Comparison of ENCODE assay signal across 14 cellular contexts in the genomic region with DNA sequence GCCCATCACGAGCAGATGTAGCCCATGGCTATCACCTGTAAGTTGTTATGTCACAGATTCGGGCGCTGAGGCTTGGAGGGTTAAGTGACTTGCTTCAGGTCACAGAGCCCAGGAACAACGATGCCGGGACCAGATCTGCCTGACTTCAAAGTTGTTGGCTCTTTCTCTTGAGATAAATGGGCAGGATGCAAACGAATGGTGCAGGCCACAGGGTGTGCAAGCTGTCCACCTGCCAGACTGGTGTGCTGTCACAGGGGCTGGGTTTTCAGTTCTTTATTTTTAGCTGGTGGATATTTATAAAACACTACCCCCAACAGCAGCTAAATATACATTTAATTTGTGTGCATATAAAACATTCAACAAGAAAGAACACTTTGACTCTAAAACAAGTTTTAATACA. TPM values are rescaled to one million over a fixed set of nuclear protein-coding genes. Genes with fewer than 3 reads are reported as not detected.
DNase-seq lines count a peak whose midpoint lies in the region; ATAC-seq and TF ChIP-seq lines count a peak whose summit lies in the region.
"Had no signal": no experiment of that assay in that cellular context is flagged by ENCODE, and none has a peak within 500 bp of the region (broad histone marks: within the 10 kb centered on the region; RNA-seq: fewer than 3 reads in every experiment).

No MANE protein-coding gene starts in this region.

- peak overlapping the region; percentile 72 for H3K4me3 Mint-ChIP-seq in central memory CD8-positive, alpha-beta T cell

- no peak for TF ChIP-seq CTCF in transverse colon (IDR thresholded peaks at IDR 0.05)

- 13 to 73% methylated on average over 1 to 6 of the region's 6 CpGs for WGBS in transverse colon (ENCODE audit: low coverage in 1 of 2), 2 donors

- no peak for TF ChIP-seq EP300 in transverse colon (IDR thresholded peaks at IDR 0.05; ENCODE audit: low read depth)

- intact Hi-C loops in left ventricle myocardium superior (cut with micrococcal nuclease) (no loop called here), cardiac septum (cut with DNase I) (no loop called here), transverse colon (cut with DNase I; ENCODE audit: low total_unique reads) (no loop called here)

- no peak overlapping the region for H3K4me3 ChIP-seq in transverse colon

- in situ Hi-C loops in transverse colon (cut with MboI; ENCODE audit: low pct_ligation_motif_present in 1 of 4, low pct_unique_long_range_greater_than_20kb in 1 of 4, low sequenced_read_pairs in 3 of 4): no loop called here

- H3K27me3 Mint-ChIP-seq in central memory CD8-positive, alpha-beta T cell: no peaks in the 10 kb centered on the region

- no peaks in the 10 kb centered on the region for H3K27me3 ChIP-seq in transverse colon

- H3K36me3 Mint-ChIP-seq in central memory CD8-positive, alpha-beta T cell (ENCODE audit: insufficient read depth): peaks cover 11% of the 10 kb centered on the region

- H3K4me1 Mint-ChIP-seq in central memory CD8-positive, alpha-beta T cell: peaks cover 21% of the 10 kb centered on the region

- no peak overlapping the region for H3K27ac Mint-ChIP-seq in central memory CD8-positive, alpha-beta T cell (ENCODE audit: low read depth)

- H3K27ac ChIP-seq in KOPT-K1 (ENCODE audit: low read depth, low read length, poor library complexity, severe bottlenecking): peak overlapping the region; percentile 47
- H3K27ac ChIP-seq in transverse colon: no peak overlapping the region

- no peak for TF ChIP-seq POLR2A in transverse colon (IDR thresholded peaks at IDR 0.05)

- peak; percentile 54 for ATAC-seq in left ventricle myocardium superior
- no peak for ATAC-seq in central memory CD8-positive, alpha-beta T cell (replicated peaks; ENCODE audit: extremely low read depth, poor library complexity, severe bottlenecking)

- H3K4me1 ChIP-seq in transverse colon: no peaks in the 10 kb centered on the region

- DNase-seq in left ventricle myocardium superior (no peak), cardiac septum (ENCODE audit: low spot score) (no peak), DMS79 treated with DMSO at 0.1 percent for 48 hours (lab: John Stamatoyannopoulos, UW) (no peak), DMS153 (lab: John Stamatoyannopoulos, UW) (no peak), transverse colon (no peak)
- no peak for DNase-seq in central memory CD8-positive, alpha-beta T cell (ENCODE audit: low spot score in 2 of 2)
- DNase-seq: NCI-H1092, NCI-H146, NCI-H2081 treated with DMSO at 0.1 percent for 48 hours, NCI-H510A treated with DMSO at 0.1 percent for 48 hours, NCI-H82, SHP77, SK-N-SH had no signal

- H3K9me3 ChIP-seq in KOPT-K1 (ENCODE audit: insufficient read depth, low read length, poor library complexity, severe bottlenecking) (no peaks in the 10 kb centered on the region), transverse colon (no peaks in the 10 kb centered on the region)
- H3K9me3 ChIP-seq: SK-N-SH had no signal

- H3K36me3 ChIP-seq in KOPT-K1 (ENCODE audit: insufficient read depth, low read length) (no peaks in the 10 kb centered on the region), transverse colon (no peaks in the 10 kb centered on the region)

- H3K9me3 Mint-ChIP-seq in central memory CD8-positive, alpha-beta T cell: no peaks in the 10 kb centered on the region

RNA-seq across cellular contexts. Expression of a gene that starts 17.7 kb away (rescaled TPM):
- 40.7 TPM for total RNA-seq in left ventricle myocardium superior
- 55.3 TPM for total RNA-seq in cardiac septum
- total RNA-seq in transverse colon: 100 to 1,000 TPM; 124 to 405 (median 197) TPM

RNA-seq across cellular contexts. Expression of a gene that starts 45.9 kb away (rescaled TPM):
- 82.8 TPM for total RNA-seq in left ventricle myocardium superior
- 105 TPM for total RNA-seq in cardiac septum
- total RNA-seq in transverse colon: 100 to 1,000 TPM; 115 to 199 (median 169) TPM
